In the genomic region with DNA sequence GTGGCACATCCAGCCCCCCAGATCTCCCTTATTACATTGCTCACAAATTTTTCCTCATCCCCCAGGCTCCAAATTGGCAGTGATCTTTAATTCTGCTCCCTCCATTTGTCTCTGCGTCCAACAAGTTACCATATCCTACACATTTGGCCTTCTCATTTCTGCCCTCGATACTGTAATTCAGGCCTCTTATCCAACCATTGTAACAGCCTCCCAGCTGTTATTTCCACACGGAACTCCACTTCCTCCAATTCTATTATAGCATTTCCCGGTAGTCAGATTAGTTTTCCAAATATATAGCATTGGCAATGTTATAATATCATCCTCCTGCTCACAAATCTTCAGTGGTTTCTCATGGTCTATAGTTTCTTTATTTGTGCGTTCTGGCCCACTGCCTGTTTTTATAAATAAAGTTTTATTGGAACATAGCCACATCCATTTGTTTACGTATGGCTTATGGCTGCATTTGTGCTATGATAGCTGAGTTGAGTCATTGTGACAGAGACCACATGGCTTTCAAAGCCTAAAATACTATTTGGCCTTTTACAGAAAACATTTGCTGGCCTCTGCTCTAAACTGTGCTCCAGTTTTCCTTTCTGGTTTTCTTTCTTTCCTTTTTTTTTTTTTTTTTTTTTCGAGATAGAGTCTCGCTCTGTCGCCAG, we compare ENCODE assay signal across 12 cellular contexts.
DNase-seq lines count a peak whose midpoint lies in the region; ATAC-seq and TF ChIP-seq lines count a peak whose summit lies in the region.
"Had no signal": no experiment of that assay in that cellular context is flagged by ENCODE, and none has a peak within 500 bp of the region (broad histone marks: within the 10 kb centered on the region; RNA-seq: fewer than 3 reads in every experiment).

No MANE protein-coding gene starts in this region.

- no peaks in the 10 kb centered on the region for H3K27me3 ChIP-seq in hepatocyte
- H3K27me3 ChIP-seq in suprapubic skin: no peaks in the 10 kb centered on the region

- H4K20me1 ChIP-seq in hepatocyte (ENCODE audit: insufficient read depth, poor library complexity, severe bottlenecking): no peaks in the 10 kb centered on the region

- TF ChIP-seq POLR2A in suprapubic skin (IDR thresholded peaks at IDR 0.05): no peak

- intact Hi-C loops in head of caudate nucleus (cut with DNase I): no loop called here

- H3K9me3 ChIP-seq in hepatocyte (ENCODE audit: low read depth) (no peaks in the 10 kb centered on the region), suprapubic skin (no peaks in the 10 kb centered on the region)

- peak overlapping the region; percentile 13 for H3K27ac ChIP-seq in caudate nucleus (ENCODE audit: low read depth, low read length)
- peak overlapping the region; percentile 55 for H3K27ac ChIP-seq in hepatocyte
- H3K27ac ChIP-seq in suprapubic skin: no peak overlapping the region
- H3K27ac ChIP-seq: 22Rv1 had no signal

- H3K4me1 ChIP-seq in hepatocyte (ENCODE audit: insufficient read depth) (no peaks in the 10 kb centered on the region), suprapubic skin (peaks cover 11% of the 10 kb centered on the region)

- WGBS in hepatocyte (ENCODE audit: low lambda C conversion rate, missing lambda C conversion rate): 95% methylated on average over 7 of the region's 9 CpGs
- 76% methylated on average over 9 of the region's 9 CpGs for WGBS in suprapubic skin

- H3K4me3 ChIP-seq in hepatocyte: no peak overlapping the region
- peak overlapping the region; percentile 1 for H3K4me3 ChIP-seq in suprapubic skin

- peak; percentile 13 for DNase-seq in DMS 273 (lab: John Stamatoyannopoulos, UW; ENCODE audit: unreplicated experiment)
- DNase-seq in DMS 273 treated with DMSO at 0.1 percent for 48 hours (lab: John Stamatoyannopoulos, UW): no peak
- DNase-seq in caudate nucleus (lab: John Stamatoyannopoulos, UW): no peak
- DNase-seq in hepatocyte (ENCODE audit: low spot score): no peak
- no peak for DNase-seq in suprapubic skin (ENCODE audit: low spot score in 2 of 2)
- DNase-seq in head of caudate nucleus: no peak
- no peak for DNase-seq in midbrain (lab: John Stamatoyannopoulos, UW)
- DNase-seq: activated CD8-positive, alpha-beta memory T cell treated with anti-CD3 and anti-CD28 coated beads, Interleukin-2, amount 50 U/mL, for 4 hours; activated naive CD8-positive, alpha-beta T cell treated with anti-CD3 and anti-CD28 coated beads for 36 hours; NCI-H1048 had no signal

- no peak for TF ChIP-seq CTCF in hepatocyte (IDR thresholded peaks at IDR 0.05; ENCODE audit: poor library complexity)
- no peak for TF ChIP-seq CTCF in suprapubic skin (IDR thresholded peaks at IDR 0.05)

- H2AFZ ChIP-seq in hepatocyte: no peak overlapping the region

- H3K9me2 ChIP-seq in hepatocyte (replicated peaks; ENCODE audit: insufficient read depth): no peaks in the 10 kb centered on the region

- H3K79me2 ChIP-seq in hepatocyte: no peaks in the 10 kb centered on the region

- no peak for ATAC-seq in GM21526 (IDR thresholded peaks at IDR 0.05; ENCODE audit: low FRiP score, unreplicated experiment)

- no peak overlapping the region for H3K4me2 ChIP-seq in hepatocyte

- H3K36me3 ChIP-seq in hepatocyte (replicated peaks; ENCODE audit: insufficient read depth, low read depth) (no peaks in the 10 kb centered on the region), suprapubic skin (no peaks in the 10 kb centered on the region)

- TF ChIP-seq EP300 in suprapubic skin (IDR thresholded peaks at IDR 0.05): no peak
